Comparison of ENCODE assay signal across 8 cellular contexts in genomic region chr10:72243822-72244437, GRCh38. TPM values are rescaled to one million over a fixed set of nuclear protein-coding genes. Genes with fewer than 3 reads are reported as not detected.
A peak's percentile ranks its signal among the peaks of the same experiment; 100 is the strongest.
DNase-seq lines count a peak whose midpoint lies in the region; ATAC-seq and FAIRE-seq lines count a peak whose summit lies in the region.

No MANE protein-coding gene starts in this region.

- no peak for ATAC-seq in stimulated activated naive CD8-positive, alpha-beta T cell treated with anti-CD3 and anti-CD28 coated beads, Interleukin-15, Interleukin-2, amounts not matched to agents 100 U/mL and 50 U/mL, for 24 hours
- ATAC-seq in GM18519 (IDR thresholded peaks at IDR 0.05; ENCODE audit: low FRiP score, unreplicated experiment), result no peak

- H3K36me3 Mint-ChIP-seq in stimulated activated naive CD8-positive, alpha-beta T cell treated with anti-CD3 and anti-CD28 coated beads, Interleukin-15, Interleukin-2, amounts not matched to agents 100 ng/mL and 50 ng/mL, for 24 hours (ENCODE audit: low read depth), result no peaks in the 10 kb centered on the region

- DNase-seq in stimulated activated naive CD8-positive, alpha-beta T cell treated with anti-CD3 and anti-CD28 coated beads, Interleukin-15, Interleukin-2, amounts not matched to agents 100 U/mL and 50 U/mL, for 24 hours, result no peak
- DNase-seq in foreskin melanocyte (peak; percentile 60), renal cortical epithelial cell (ENCODE audit: low read depth) (peak; percentile 90), NCI-H1436 treated with DMSO at 0.1 percent for 48 hours (lab: John Stamatoyannopoulos, UW) (no peak)
- no peak for DNase-seq in effector CD8-positive, alpha-beta T cell (lab: John Stamatoyannopoulos, UW)

- peak overlapping the region; percentile 59 for H3K27ac Mint-ChIP-seq in stimulated activated naive CD8-positive, alpha-beta T cell treated with anti-CD3 and anti-CD28 coated beads, Interleukin-15, Interleukin-2, amounts not matched to agents 100 ng/mL and 50 ng/mL, for 24 hours

- peaks cover 84% of the 10 kb centered on the region for H3K4me1 Mint-ChIP-seq in stimulated activated naive CD8-positive, alpha-beta T cell treated with anti-CD3 and anti-CD28 coated beads, Interleukin-15, Interleukin-2, amounts not matched to agents 100 ng/mL and 50 ng/mL, for 24 hours (ENCODE audit: low read depth)

- H3K4me3 Mint-ChIP-seq in stimulated activated naive CD8-positive, alpha-beta T cell treated with anti-CD3 and anti-CD28 coated beads, Interleukin-15, Interleukin-2, amounts not matched to agents 100 ng/mL and 50 ng/mL, for 24 hours, result no peak overlapping the region

- peak; percentile 91 for FAIRE-seq in TTC549 (lab: Jason Lieb, UNC)

- H3K9me3 Mint-ChIP-seq in stimulated activated naive CD8-positive, alpha-beta T cell treated with anti-CD3 and anti-CD28 coated beads, Interleukin-15, Interleukin-2, amounts not matched to agents 100 ng/mL and 50 ng/mL, for 24 hours, result no peaks in the 10 kb centered on the region

- H3K27me3 Mint-ChIP-seq in stimulated activated naive CD8-positive, alpha-beta T cell treated with anti-CD3 and anti-CD28 coated beads, Interleukin-15, Interleukin-2, amounts not matched to agents 100 ng/mL and 50 ng/mL, for 24 hours, result no peaks in the 10 kb centered on the region

RNA-seq across cellular contexts. Expression of gene ASCC1, which starts 27.9 kb away (rescaled TPM):
- total RNA-seq in renal cortical epithelial cell, result 61.1 and 61.6 TPM in 2 replicates

RNA-seq across cellular contexts. Expression of gene ANAPC16, which starts 28.1 kb away (rescaled TPM):
- total RNA-seq in renal cortical epithelial cell, result 79.7 and 86.9 TPM in 2 replicates

RNA-seq across cellular contexts. Expression of gene DDIT4, which starts 29.8 kb away (rescaled TPM):
- 246 and 704 TPM in 2 replicates for total RNA-seq in renal cortical epithelial cell

Comparison
In these comparisons a context has a peak if more than half of its experiments do, and no peak if none do; other contexts are left out.
1. DNase-seq: peak in foreskin melanocyte (single experiment) and renal cortical epithelial cell (single experiment); none in stimulated activated naive CD8-positive, alpha-beta T cell treated with anti-CD3 and anti-CD28 coated beads, Interleukin-15, Interleukin-2, amounts not matched to agents 100 U/mL and 50 U/mL, for 24 hours (single experiment), NCI-H1436 treated with DMSO at 0.1 percent for 48 hours (single experiment) and effector CD8-positive, alpha-beta T cell (single experiment).